Comparison of ENCODE assay signal across 24 cellular contexts in genomic region chr3:143199998-143200909, GRCh38.
DNase-seq lines count a peak whose midpoint lies in the region; ATAC-seq, FAIRE-seq and TF ChIP-seq lines count a peak whose summit lies in the region.
"Had no signal": no experiment of that assay in that cellular context is flagged by ENCODE, and none has a peak within 500 bp of the region (broad histone marks: within the 10 kb centered on the region; RNA-seq: fewer than 3 reads in every experiment).

No MANE protein-coding gene starts in this region.

- H3K4me1 Mint-ChIP-seq in nephron progenitor cell = peaks cover 20% of the 10 kb centered on the region
- H3K4me1 Mint-ChIP-seq: activated naive CD4-positive, alpha-beta T cell treated with anti-CD3 and anti-CD28 coated beads, Interleukin-2, amount 50 U/mL, for 24 hours; CD8-positive, alpha-beta memory T cell had no signal

- no peak for ATAC-seq in GM19452 (IDR thresholded peaks at IDR 0.05; ENCODE audit: unreplicated experiment)
- ATAC-seq: activated CD4-positive, CD25-positive, alpha-beta regulatory T cell treated with anti-CD3 and anti-CD28 coated beads, Interleukin-2, amount 50 U/mL, for 24 hours; activated T-cell treated with anti-CD3 and anti-CD28 coated beads, Interleukin-2, amount 50 U/mL, for 72 hours; body of pancreas; gastroesophageal sphincter; natural killer cell treated with Interleukin-12 subunit alpha and Interleukin-12 subunit beta and Interleukin-15 and Interleukin-18, amount 100 ng/mL, for 72 hours; psoas muscle had no signal

- TF ChIP-seq CTCF in nephron progenitor cell (IDR thresholded peaks at IDR 0.05) = no peak

- no peak for FAIRE-seq in GM19239 (lab: Jason Lieb, UNC)

- no peak overlapping the region for H3K4me3 Mint-ChIP-seq in nephron progenitor cell
- H3K4me3 Mint-ChIP-seq: activated naive CD4-positive, alpha-beta T cell treated with anti-CD3 and anti-CD28 coated beads, Interleukin-2, amount 50 U/mL, for 24 hours; activated T-cell treated with anti-CD3 and anti-CD28 coated beads, Interleukin-2, amount 50 U/mL, for 72 hours; CD8-positive, alpha-beta memory T cell; natural killer cell treated with Interleukin-12 subunit alpha and Interleukin-12 subunit beta and Interleukin-15 and Interleukin-18, amount 100 ng/mL, for 72 hours had no signal

- DNase-seq in AG20443 (ENCODE audit: low spot score) (peak; percentile 47), NAMALWA (ENCODE audit: low spot score) (peak; percentile 90), dedifferentiated amniotic fluid mesenchymal stem cell (ENCODE audit: extremely low spot score) (peak; percentile 55), nephron progenitor cell (no peak), occipital lobe (lab: John Stamatoyannopoulos, UW) (no peak), NCI-H2227 treated with DMSO at 0.1 percent for 48 hours (lab: John Stamatoyannopoulos, UW) (no peak), GM19239 (ENCODE audit: insufficient read length, low spot score) (no peak)
- DNase-seq: activated T-cell treated with anti-CD3 and anti-CD28 coated beads, Interleukin-2, amount 50 U/mL, for 72 hours; body of pancreas; CD8-positive, alpha-beta memory T cell; DMS79; H7; kidney glomerular epithelial cell; NCI-H1694; NCI-H226; NK-92 treated with Interleukin-12 subunit alpha and Interleukin-12 subunit beta, amount 100 ng/mL, for 24 hours; psoas muscle; stimulated activated CD8-positive, alpha-beta memory T cell treated with anti-CD3 and anti-CD28 coated beads, Interleukin-4, amount 100 ng/mL, for 48 hours; T1000 had no signal

- H3K27ac Mint-ChIP-seq in nephron progenitor cell = peak overlapping the region; percentile 80
- H3K27ac Mint-ChIP-seq: activated naive CD4-positive, alpha-beta T cell treated with anti-CD3 and anti-CD28 coated beads, Interleukin-2, amount 50 U/mL, for 24 hours; activated T-cell treated with anti-CD3 and anti-CD28 coated beads, Interleukin-2, amount 50 U/mL, for 72 hours; CD8-positive, alpha-beta memory T cell had no signal

- H3K9me3 Mint-ChIP-seq in nephron progenitor cell = peaks cover 9% of the 10 kb centered on the region
- H3K9me3 Mint-ChIP-seq: CD8-positive, alpha-beta memory T cell; natural killer cell treated with Interleukin-12 subunit alpha and Interleukin-12 subunit beta and Interleukin-15 and Interleukin-18, amount 100 ng/mL, for 72 hours had no signal

- H3K36me3 Mint-ChIP-seq in nephron progenitor cell (ENCODE audit: low read depth) = peaks cover 4% of the 10 kb centered on the region
- H3K36me3 Mint-ChIP-seq: CD8-positive, alpha-beta memory T cell; natural killer cell treated with Interleukin-12 subunit alpha and Interleukin-12 subunit beta and Interleukin-15 and Interleukin-18, amount 100 ng/mL, for 72 hours had no signal

- peaks cover 4% of the 10 kb centered on the region for H3K27me3 Mint-ChIP-seq in nephron progenitor cell (ENCODE audit: low read depth, poor library complexity)
- H3K27me3 Mint-ChIP-seq: activated naive CD4-positive, alpha-beta T cell treated with anti-CD3 and anti-CD28 coated beads, Interleukin-2, amount 50 U/mL, for 24 hours; natural killer cell treated with Interleukin-12 subunit alpha and Interleukin-12 subunit beta and Interleukin-15 and Interleukin-18, amount 100 ng/mL, for 72 hours had no signal

Comparison
In these comparisons a context has a peak if more than half of its experiments do, and no peak if none do; other contexts are left out.
1. DNase-seq: peak in AG20443 (single experiment), NAMALWA (single experiment) and dedifferentiated amniotic fluid mesenchymal stem cell (single experiment); none in nephron progenitor cell (single experiment), occipital lobe (single experiment), NCI-H2227 treated with DMSO at 0.1 percent for 48 hours (single experiment) and GM19239 (single experiment).